In genomic region chr2:54638103-54638502, GRCh38 we compare ENCODE assay signal across 17 cellular contexts.
DNase-seq lines count a peak whose midpoint lies in the region; ATAC-seq and TF ChIP-seq lines count a peak whose summit lies in the region.
"Had no signal": no experiment of that assay in that cellular context is flagged by ENCODE, and none has a peak within 500 bp of the region (broad histone marks: within the 10 kb centered on the region; RNA-seq: fewer than 3 reads in every experiment).

No MANE protein-coding gene starts in this region.

- intact Hi-C loops in adrenal gland (cut with DNase I), result no loop called here

- H3K27ac ChIP-seq in adrenal gland, result peak overlapping the region in 3 of 5 donors; percentile 79 to 88 (median 84)
- H3K27ac ChIP-seq: testis had no signal

- ATAC-seq in GM19455 (IDR thresholded peaks at IDR 0.05; ENCODE audit: unreplicated experiment), result peak; percentile 32
- ATAC-seq in HG03280 (IDR thresholded peaks at IDR 0.05; ENCODE audit: unreplicated experiment), result peak; percentile 49
- ATAC-seq in HG03521 (IDR thresholded peaks at IDR 0.05; ENCODE audit: unreplicated experiment), result no peak
- ATAC-seq: activated CD8-positive, alpha-beta T cell treated with anti-CD3 and anti-CD28 coated beads, Interleukin-2, amount 10 ng/mL, durations not matched to agents 7 days and 5 days; gastroesophageal sphincter had no signal

- peaks cover 0 to 59% of the 10 kb centered on the region in 2 donors for H3K36me3 ChIP-seq in adrenal gland (replicated peaks in 1 of 2)

- no peak overlapping the region for H3K4me3 ChIP-seq in GM12865 (ENCODE audit: low read depth, low read length)
- H3K4me3 ChIP-seq in adrenal gland, result no peak overlapping the region
- H3K4me3 ChIP-seq: gastroesophageal sphincter, testis had no signal

- WGBS in adrenal gland, 4 donors, result 74 to 86% (median 81%) methylated on average over 3 of the region's 3 CpGs

- TF ChIP-seq CTCF in GM12865 (IDR thresholded peaks at IDR 0.05; ENCODE audit: insufficient read depth, low read depth, low read length, missing control alignments), result no peak
- no peak for TF ChIP-seq CTCF in adrenal gland (IDR thresholded peaks at IDR 0.05)

- no peak for TF ChIP-seq POLR2A in adrenal gland (IDR thresholded peaks at IDR 0.05)

- no peaks in the 10 kb centered on the region for H3K27me3 ChIP-seq in adrenal gland
- H3K27me3 ChIP-seq: BE2C, gastroesophageal sphincter, testis had no signal

- peaks cover 62 to 96% of the 10 kb centered on the region in 2 donors for H3K4me1 ChIP-seq in adrenal gland (replicated peaks in 1 of 2)

- H3K9me3 ChIP-seq in adrenal gland (replicated peaks in 1 of 3), result no peaks in the 10 kb centered on the region
- H3K9me3 ChIP-seq: BE2C, gastroesophageal sphincter, testis had no signal

- DNase-seq in GM12865 (ENCODE audit: low read depth), result peak; percentile 57
- no peak for DNase-seq in adrenal gland
- no peak for DNase-seq in iPS-NIHi11 (ENCODE audit: low spot score)
- DNase-seq in stimulated activated CD4-positive, alpha-beta T cell treated with anti-CD3 and anti-CD28 coated beads, Interleukin-2, amount 100 ng/mL, for 24 hours, result no peak
- DNase-seq in DMS53 treated with DMSO at 0.1 percent for 48 hours (lab: John Stamatoyannopoulos, UW; ENCODE audit: unreplicated experiment), result no peak
- DNase-seq: activated CD8-positive, alpha-beta T cell treated with anti-CD3 and anti-CD28 coated beads, Interleukin-2, amount 10 ng/mL, durations not matched to agents 7 days and 5 days; dermis blood vessel endothelial cell; GDM1; NCI-H1105; NCI-H526 treated with DMSO at 0.1 percent for 48 hours; stimulated activated CD4-positive, alpha-beta T cell treated with anti-CD3 and anti-CD28 coated beads, Interleukin-4, amount 100 ng/mL, for 24 hours; testis had no signal
